8 cellular contexts compared by ENCODE assay signal in genomic region chr11:73760066-73760679, GRCh38. TPM values are rescaled to one million over a fixed set of nuclear protein-coding genes. Genes with fewer than 3 reads are reported as not detected.
DNase-seq lines count a peak whose midpoint lies in the region; ATAC-seq and TF ChIP-seq lines count a peak whose summit lies in the region.

No MANE protein-coding gene starts in this region.

- peak overlapping the region; percentile 90 for H3K4me3 Mint-ChIP-seq in activated T-cell treated with anti-CD3 and anti-CD28 coated beads, Interleukin-2, amount 50 U/mL, for 24 hours
- H3K4me3 Mint-ChIP-seq in nephron progenitor cell: peak overlapping the region; percentile 97

- peaks cover 33% of the 10 kb centered on the region for H3K4me1 Mint-ChIP-seq in activated T-cell treated with anti-CD3 and anti-CD28 coated beads, Interleukin-2, amount 50 U/mL, for 24 hours (ENCODE audit: low read depth)
- peaks cover 27% of the 10 kb centered on the region for H3K4me1 Mint-ChIP-seq in nephron progenitor cell

- DNase-seq in CD1c-positive myeloid dendritic cell (ENCODE audit: extremely low spot score) (peak; percentile 26), fibroblast of the aortic adventitia (ENCODE audit: low read depth) (peak; percentile 41), nephron progenitor cell (peak; percentile 44), MV-4-11 (lab: John Stamatoyannopoulos, UW) (no peak)
- DNase-seq in activated T-cell treated with anti-CD3 and anti-CD28 coated beads, Interleukin-2, amount 50 U/mL, for 24 hours: peak; percentile 33

- peaks cover 22% of the 10 kb centered on the region for H3K4me1 ChIP-seq in HUES64 (ENCODE audit: insufficient read depth, low read length)

- H3K36me3 ChIP-seq in HUES64 (ENCODE audit: insufficient read depth, low read length): no peaks in the 10 kb centered on the region

- H3K27me3 ChIP-seq in HUES64 (ENCODE audit: insufficient read depth, low read length): no peaks in the 10 kb centered on the region

- peaks cover 10% of the 10 kb centered on the region for H3K36me3 Mint-ChIP-seq in activated T-cell treated with anti-CD3 and anti-CD28 coated beads, Interleukin-2, amount 50 U/mL, for 24 hours (ENCODE audit: low read depth)
- H3K36me3 Mint-ChIP-seq in nephron progenitor cell (ENCODE audit: low read depth): peaks cover 4% of the 10 kb centered on the region

- H3K4me3 ChIP-seq in HUES64 (ENCODE audit: low read length) (peak overlapping the region; percentile 99), fibroblast of the aortic adventitia (ENCODE audit: low read depth, low read length) (peak overlapping the region; percentile 89)

- TF ChIP-seq CTCF in fibroblast of the aortic adventitia (IDR thresholded peaks at IDR 0.05; ENCODE audit: insufficient read depth, low read length): no peak
- TF ChIP-seq CTCF in nephron progenitor cell (IDR thresholded peaks at IDR 0.05): no peak

- H3K27ac ChIP-seq in HUES64 (ENCODE audit: low read depth, low read length): peak overlapping the region; percentile 86

- H3K9me3 Mint-ChIP-seq in activated T-cell treated with anti-CD3 and anti-CD28 coated beads, Interleukin-2, amount 50 U/mL, for 24 hours: no peaks in the 10 kb centered on the region
- no peaks in the 10 kb centered on the region for H3K9me3 Mint-ChIP-seq in nephron progenitor cell

- ATAC-seq in GM19438 (IDR thresholded peaks at IDR 0.05; ENCODE audit: low read depth, unreplicated experiment) (peak; percentile 9), HG02623 (IDR thresholded peaks at IDR 0.05; ENCODE audit: unreplicated experiment) (no peak)

- H3K27ac Mint-ChIP-seq in activated T-cell treated with anti-CD3 and anti-CD28 coated beads, Interleukin-2, amount 50 U/mL, for 24 hours: peak overlapping the region; percentile 85
- H3K27ac Mint-ChIP-seq in nephron progenitor cell: peak overlapping the region; percentile 62

- under 1% methylated on average over 46 of the region's 46 CpGs for WGBS in HUES64

- H3K27me3 Mint-ChIP-seq in activated T-cell treated with anti-CD3 and anti-CD28 coated beads, Interleukin-2, amount 50 U/mL, for 24 hours: no peaks in the 10 kb centered on the region
- H3K27me3 Mint-ChIP-seq in nephron progenitor cell (ENCODE audit: low read depth, poor library complexity): peaks cover 9% of the 10 kb centered on the region

- peak overlapping the region; percentile 90 for H3K9ac ChIP-seq in HUES64 (ENCODE audit: low read depth, low read length)

- no peaks in the 10 kb centered on the region for H3K9me3 ChIP-seq in HUES64 (ENCODE audit: insufficient read depth, low read depth, low read length)

RNA-seq across cellular contexts. Expression of gene RAB6A, which starts 0.7 kb away (rescaled TPM):
- polyA plus RNA-seq in HUES64 (2013, experiment 1 of 2): 45.2 TPM
- 54.8 TPM for polyA plus RNA-seq in HUES64 (2013, experiment 2 of 2)
- total RNA-seq in fibroblast of the aortic adventitia (ENCODE audit: low replicate concordance): 68.4 and 158 TPM in 2 replicates

RNA-seq across cellular contexts. Expression of gene MRPL48, which starts 27.5 kb away (rescaled TPM):
- 39.6 TPM for polyA plus RNA-seq in HUES64 (2013, experiment 1 of 2)
- polyA plus RNA-seq in HUES64 (2013, experiment 2 of 2): 40.6 TPM
- 39.7 and 45.6 TPM in 2 replicates for total RNA-seq in fibroblast of the aortic adventitia (ENCODE audit: low replicate concordance)
